ENCODE assay signal across 25 cellular contexts in the genomic region with DNA sequence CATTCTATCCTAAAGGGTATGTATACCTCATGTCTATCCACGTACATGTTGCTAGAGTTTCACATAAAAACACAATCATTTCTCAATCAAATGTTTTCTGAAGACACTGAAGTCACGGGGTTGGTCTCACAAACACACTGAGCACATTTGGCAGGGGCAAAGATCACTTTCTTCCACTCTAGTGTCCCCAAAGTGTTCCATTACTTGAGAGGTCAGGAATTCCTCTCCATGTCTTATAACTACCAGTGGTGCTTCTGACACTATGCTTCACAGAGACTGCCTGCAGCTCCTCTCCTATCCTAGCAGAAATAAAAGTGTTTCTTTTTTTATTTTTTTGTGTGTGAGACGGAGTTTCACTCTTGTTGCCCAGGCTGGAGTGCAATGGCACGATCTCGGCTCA. TPM values are rescaled to one million over a fixed set of nuclear protein-coding genes. Genes with fewer than 3 reads are reported as not detected.
A peak's percentile ranks its signal among the peaks of the same experiment; 100 is the strongest.
DNase-seq lines count a peak whose midpoint lies in the region; ATAC-seq and TF ChIP-seq lines count a peak whose summit lies in the region.
"Had no signal": no experiment of that assay in that cellular context is flagged by ENCODE, and none has a peak within 500 bp of the region (broad histone marks: within the 10 kb centered on the region; RNA-seq: fewer than 3 reads in every experiment).

No MANE protein-coding gene starts in this region.

- 92% methylated on average over 5 of the region's 5 CpGs for WGBS in right cardiac atrium
- WGBS in sigmoid colon, 2 donors = 85 to 88% methylated on average over 5 of the region's 5 CpGs
- 91 to 95% (median 94%) methylated on average over 5 of the region's 5 CpGs for WGBS in ovary, 3 donors

- TF ChIP-seq POLR2A in sigmoid colon (IDR thresholded peaks at IDR 0.05) (no peak), vagina (IDR thresholded peaks at IDR 0.05) (no peak), ovary (IDR thresholded peaks at IDR 0.05) (no peak)

- H3K4me3 ChIP-seq in cardiac muscle cell (no peak overlapping the region), right cardiac atrium (ENCODE audit: low read length) (no peak overlapping the region), left lung (no peak overlapping the region), sigmoid colon (no peak overlapping the region), vagina (no peak overlapping the region), ovary (no peak overlapping the region)
- H3K4me3 ChIP-seq: dorsolateral prefrontal cortex, pancreas, skin epidermis had no signal

- peak overlapping the region; percentile 43 for H3K27ac ChIP-seq in cardiac muscle cell
- no peak overlapping the region for H3K27ac ChIP-seq in right cardiac atrium (ENCODE audit: low read length)
- peak overlapping the region in 1 of 2 donors; percentile 33 for H3K27ac ChIP-seq in left lung
- H3K27ac ChIP-seq in sigmoid colon = peak overlapping the region; percentile 69 to 78 (median 76)
- H3K27ac ChIP-seq in vagina = peak overlapping the region; percentile 41
- H3K27ac ChIP-seq in ovary = no peak overlapping the region
- H3K27ac ChIP-seq: dorsolateral prefrontal cortex, pancreas had no signal

- H3K9me3 Mint-ChIP-seq in stimulated activated naive CD8-positive, alpha-beta T cell treated with anti-CD3 and anti-CD28 coated beads, Interleukin-15, amount 100 ng/mL, for 72 hours = no peaks in the 10 kb centered on the region
- H3K9me3 Mint-ChIP-seq: activated T-cell treated with anti-CD3 and anti-CD28 coated beads, Interleukin-2, amount 50 U/mL, for 24 hours; CD8-positive, alpha-beta T cell; H9; natural killer cell; stimulated activated naive B cell treated with anti-CD40 and anti-IgM and Interleukin-4, amounts not matched to agents 10 μg/mL and 1 μg/mL and 100 μg/mL, for 72 hours; type B pancreatic cell had no signal

- peaks cover 5% of the 10 kb centered on the region for H3K4me1 ChIP-seq in cardiac muscle cell (ENCODE audit: low read depth)
- H3K4me1 ChIP-seq in right cardiac atrium (ENCODE audit: control insufficient read depth, insufficient read depth, low read length) = peaks cover 4% of the 10 kb centered on the region
- peaks cover 0 to 5% of the 10 kb centered on the region in 2 donors for H3K4me1 ChIP-seq in left lung
- peaks cover 0 to 31% (median 22%) of the 10 kb centered on the region in 4 donors for H3K4me1 ChIP-seq in sigmoid colon
- peaks cover 6% of the 10 kb centered on the region for H3K4me1 ChIP-seq in vagina
- no peaks in the 10 kb centered on the region for H3K4me1 ChIP-seq in ovary (ENCODE audit: insufficient read depth)

- TF ChIP-seq CTCF in cardiac muscle cell (IDR thresholded peaks at IDR 0.05; ENCODE audit: low read depth, low read length) (no peak), left lung (IDR thresholded peaks at IDR 0.05) (no peak), sigmoid colon (IDR thresholded peaks at IDR 0.05) (no peak), vagina (IDR thresholded peaks at IDR 0.05) (no peak), ovary (IDR thresholded peaks at IDR 0.05) (no peak)

- DNase-seq in cardiac muscle cell (ENCODE audit: low read depth in 1 of 2, low spot score in 1 of 2) (no peak), right cardiac atrium (no peak), left lung (no peak), sigmoid colon (no peak), vagina (ENCODE audit: extremely low spot score in 2 of 2) (no peak), ovary (no peak)
- no peak for DNase-seq in stimulated activated naive CD8-positive, alpha-beta T cell treated with anti-CD3 and anti-CD28 coated beads, Interleukin-15, amount 100 ng/mL, for 72 hours
- DNase-seq: 8988T; activated CD8-positive, alpha-beta T cell treated with anti-CD3 and anti-CD28 coated beads, Interleukin-2, amount 10 ng/mL, durations not matched to agents 7 days and 5 days; activated naive CD4-positive, alpha-beta T cell; activated T-cell treated with anti-CD3 and anti-CD28 coated beads, Interleukin-2, amount 50 U/mL, for 24 hours; caudate nucleus; CD8-positive, alpha-beta T cell; dorsolateral prefrontal cortex; GDM1; H9; KBM-7; natural killer cell; NCI-H774; pancreas; stimulated activated naive B cell treated with anti-CD40 and anti-IgM and Interleukin-4, amounts not matched to agents 10 μg/mL and 1 μg/mL and 100 μg/mL, for 72 hours; T-helper 9 cell had no signal

- no peak for ATAC-seq in right cardiac atrium
- peak; percentile 75 for ATAC-seq in left lung
- no peak for ATAC-seq in activated CD4-positive, CD25-positive, alpha-beta regulatory T cell treated with anti-CD3 and anti-CD28 coated beads, Interleukin-2, amount 50 U/mL, for 24 hours
- no peak for ATAC-seq in stimulated activated naive CD8-positive, alpha-beta T cell treated with anti-CD3 and anti-CD28 coated beads, Interleukin-15, amount 100 ng/mL, for 72 hours
- ATAC-seq: activated CD8-positive, alpha-beta T cell treated with anti-CD3 and anti-CD28 coated beads, Interleukin-2, amount 10 ng/mL, durations not matched to agents 7 days and 5 days; CD8-positive, alpha-beta T cell; natural killer cell; pancreas; stimulated activated naive B cell treated with anti-CD40 and anti-IgM and Interleukin-4, amounts not matched to agents 10 μg/mL and 1 μg/mL and 100 μg/mL, for 72 hours had no signal

- H3K27me3 ChIP-seq in cardiac muscle cell (no peaks in the 10 kb centered on the region), right cardiac atrium (ENCODE audit: control insufficient read depth, insufficient read depth) (no peaks in the 10 kb centered on the region), left lung (no peaks in the 10 kb centered on the region), sigmoid colon (no peaks in the 10 kb centered on the region), vagina (no peaks in the 10 kb centered on the region), ovary (no peaks in the 10 kb centered on the region)
- H3K27me3 ChIP-seq: dorsolateral prefrontal cortex, pancreas had no signal

- H3K36me3 ChIP-seq in cardiac muscle cell (no peaks in the 10 kb centered on the region), left lung (peaks cover 0 to 66% of the 10 kb centered on the region in 2 donors), sigmoid colon (peaks cover 0 to 19% (median 0%) of the 10 kb centered on the region in 4 donors), vagina (peaks cover 0 to 18% of the 10 kb centered on the region in 2 donors), ovary (no peaks in the 10 kb centered on the region)

- intact Hi-C loops in right cardiac atrium (cut with DNase I) (no loop called here), left lung (cut with DNase I) (no loop called here), sigmoid colon (cut with DNase I) (no loop called here), vagina (cut with DNase I) (no loop called here), ovary (cut with DNase I) (no loop called here)

- H3K4me3 Mint-ChIP-seq in stimulated activated naive CD8-positive, alpha-beta T cell treated with anti-CD3 and anti-CD28 coated beads, Interleukin-15, amount 100 ng/mL, for 72 hours = no peak overlapping the region
- H3K4me3 Mint-ChIP-seq: activated CD8-positive, alpha-beta T cell treated with anti-CD3 and anti-CD28 coated beads, Interleukin-2, amount 10 ng/mL, durations not matched to agents 7 days and 5 days; activated T-cell treated with anti-CD3 and anti-CD28 coated beads, Interleukin-2, amount 50 U/mL, for 24 hours; CD8-positive, alpha-beta T cell; H9; natural killer cell; stimulated activated naive B cell treated with anti-CD40 and anti-IgM and Interleukin-4, amounts not matched to agents 10 μg/mL and 1 μg/mL and 100 μg/mL, for 72 hours; type B pancreatic cell had no signal

- H3K4me1 Mint-ChIP-seq in stimulated activated naive CD8-positive, alpha-beta T cell treated with anti-CD3 and anti-CD28 coated beads, Interleukin-15, amount 100 ng/mL, for 72 hours = peaks cover 10% of the 10 kb centered on the region

- H3K9me3 ChIP-seq in cardiac muscle cell (ENCODE audit: low read depth) = no peaks in the 10 kb centered on the region
- no peaks in the 10 kb centered on the region for H3K9me3 ChIP-seq in right cardiac atrium (ENCODE audit: control insufficient read depth, low read length)
- H3K9me3 ChIP-seq in left lung = no peaks in the 10 kb centered on the region
- no peaks in the 10 kb centered on the region for H3K9me3 ChIP-seq in sigmoid colon
- no peaks in the 10 kb centered on the region for H3K9me3 ChIP-seq in vagina
- no peaks in the 10 kb centered on the region for H3K9me3 ChIP-seq in ovary
- H3K9me3 ChIP-seq: pancreas had no signal

- H3K27me3 Mint-ChIP-seq in stimulated activated naive CD8-positive, alpha-beta T cell treated with anti-CD3 and anti-CD28 coated beads, Interleukin-15, amount 100 ng/mL, for 72 hours = no peaks in the 10 kb centered on the region
- H3K27me3 Mint-ChIP-seq: activated T-cell treated with anti-CD3 and anti-CD28 coated beads, Interleukin-2, amount 50 U/mL, for 24 hours; stimulated activated naive B cell treated with anti-CD40 and anti-IgM and Interleukin-4, amounts not matched to agents 10 μg/mL and 1 μg/mL and 100 μg/mL, for 72 hours; type B pancreatic cell had no signal

- no peak for TF ChIP-seq EP300 in sigmoid colon (IDR thresholded peaks at IDR 0.05)
- TF ChIP-seq EP300 in ovary (IDR thresholded peaks at IDR 0.05) = no peak

- H3K27ac Mint-ChIP-seq in stimulated activated naive CD8-positive, alpha-beta T cell treated with anti-CD3 and anti-CD28 coated beads, Interleukin-15, amount 100 ng/mL, for 72 hours = no peak overlapping the region
- H3K27ac Mint-ChIP-seq: activated CD8-positive, alpha-beta T cell treated with anti-CD3 and anti-CD28 coated beads, Interleukin-2, amount 10 ng/mL, durations not matched to agents 7 days and 5 days; CD8-positive, alpha-beta T cell; H9; natural killer cell; stimulated activated naive B cell treated with anti-CD40 and anti-IgM and Interleukin-4, amounts not matched to agents 10 μg/mL and 1 μg/mL and 100 μg/mL, for 72 hours; type B pancreatic cell had no signal

RNA-seq across cellular contexts. Expression of a gene that starts 19.1 kb away (rescaled TPM):
- 16.6 and 18.2 TPM in 2 replicates for total RNA-seq in cardiac muscle cell
- 18.5 and 18.8 TPM in 2 replicates for polyA plus RNA-seq in cardiac muscle cell
- 10 to 100 TPM in 3 of 4 donors, 1 to 10 TPM in 1; 9.9 to 13.8 (median 13.3) TPM for total RNA-seq in right cardiac atrium
- polyA plus RNA-seq in right cardiac atrium = 5.6 TPM
- total RNA-seq in left lung = 10 to 100 TPM; 14.6 to 20.9 TPM
- 10 to 100 TPM; 15.5 to 27.7 (median 21.2) TPM for total RNA-seq in sigmoid colon
- 1 to 10 TPM; 6.6 to 9.0 (median 8.3) TPM for polyA plus RNA-seq in sigmoid colon
- total RNA-seq in vagina = 19.2 TPM
- 10 to 100 TPM in 6 of 7 donors, 1 to 10 TPM in 1; 8.6 to 15.9 (median 12.3) TPM for total RNA-seq in ovary
- polyA plus RNA-seq in ovary = 10 to 100 TPM in 1 of 2 donors, 1 to 10 TPM in 1; 8.8 to 17.6 TPM

RNA-seq across cellular contexts. Expression of a gene that starts 50.5 kb away (rescaled TPM):
- 27.8 and 66.8 TPM in 2 replicates for total RNA-seq in cardiac muscle cell
- polyA plus RNA-seq in cardiac muscle cell = 65.6 and 86.4 TPM in 2 replicates
- total RNA-seq in right cardiac atrium = 10 to 100 TPM; 37.6 to 43.6 (median 39.6) TPM
- 25.8 TPM for polyA plus RNA-seq in right cardiac atrium
- total RNA-seq in left lung = 10 to 100 TPM; 52.7 to 65.7 TPM
- 10 to 100 TPM; 44.1 to 78.9 (median 57.3) TPM for total RNA-seq in sigmoid colon
- polyA plus RNA-seq in sigmoid colon = 10 to 100 TPM; 10.8 to 46.7 (median 35.1) TPM
- total RNA-seq in vagina = 58.2 TPM
- total RNA-seq in ovary = 10 to 100 TPM; 38.6 to 81.0 (median 61.1) TPM
- 10 to 100 TPM; 29.1 to 67.3 TPM for polyA plus RNA-seq in ovary

Comparison
In these comparisons a context has a peak if more than half of its experiments do, and no peak if none do; other contexts are left out.
1. H3K27ac ChIP-seq: peak in cardiac muscle cell (single experiment), sigmoid colon (4 of 4) and vagina (single experiment); none in right cardiac atrium (single experiment) and ovary (0 of 2).